In the genomic region with DNA sequence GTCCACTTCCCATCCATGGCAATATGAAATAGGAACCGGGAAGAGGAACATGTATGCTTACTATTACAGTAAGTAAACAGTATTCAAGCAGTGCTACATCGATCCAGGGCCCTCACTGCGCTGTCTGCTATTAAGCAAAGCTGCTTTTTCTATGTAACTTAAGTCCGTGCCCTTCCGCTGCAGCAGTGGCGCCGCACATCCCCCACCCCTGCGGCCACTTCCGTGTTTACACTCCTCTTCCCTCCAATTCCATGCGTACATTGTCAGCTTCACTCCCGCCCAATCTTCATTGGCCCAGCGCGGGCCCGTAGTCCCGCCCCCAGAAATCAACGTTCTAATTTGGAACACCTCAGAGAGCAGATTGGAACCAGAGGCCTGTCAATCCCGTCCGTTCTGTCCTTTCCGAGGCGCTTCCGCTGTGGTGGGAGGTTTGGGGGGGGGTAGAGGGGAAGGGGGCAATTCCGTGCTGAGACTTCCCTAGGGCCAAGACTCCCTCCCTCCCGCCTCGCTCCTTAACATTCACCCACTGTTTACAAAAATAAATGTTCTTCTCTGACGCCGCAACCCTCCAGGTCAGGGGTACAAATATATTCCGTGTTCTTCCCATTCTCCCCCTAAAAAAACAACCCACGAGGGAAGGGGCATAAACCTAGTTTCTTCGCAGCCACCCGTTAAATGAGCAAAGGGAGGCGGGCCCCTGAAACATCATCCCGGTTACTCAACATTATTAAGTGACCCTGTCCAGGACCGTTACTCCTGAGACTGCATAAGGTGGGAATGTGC, we compare ENCODE assay signal across 1 cellular context.
TF ChIP-seq lines count a peak whose summit lies in the region.

No MANE protein-coding gene starts in this region.

TF ChIP-seq in IMR-90, 13 proteins besides CTCF, POLR2A, EP300 and RAD21 (continued from another document):
- TF ChIP-seq CEBPB (IDR thresholded peaks at IDR 0.05; ENCODE audit: low read depth, low read length) (no peak), CHD1 (IDR thresholded peaks at IDR 0.05; ENCODE audit: low read depth, low read length) (no peak)
